ENCODE assay signal across 14 cellular contexts in the genomic region with DNA sequence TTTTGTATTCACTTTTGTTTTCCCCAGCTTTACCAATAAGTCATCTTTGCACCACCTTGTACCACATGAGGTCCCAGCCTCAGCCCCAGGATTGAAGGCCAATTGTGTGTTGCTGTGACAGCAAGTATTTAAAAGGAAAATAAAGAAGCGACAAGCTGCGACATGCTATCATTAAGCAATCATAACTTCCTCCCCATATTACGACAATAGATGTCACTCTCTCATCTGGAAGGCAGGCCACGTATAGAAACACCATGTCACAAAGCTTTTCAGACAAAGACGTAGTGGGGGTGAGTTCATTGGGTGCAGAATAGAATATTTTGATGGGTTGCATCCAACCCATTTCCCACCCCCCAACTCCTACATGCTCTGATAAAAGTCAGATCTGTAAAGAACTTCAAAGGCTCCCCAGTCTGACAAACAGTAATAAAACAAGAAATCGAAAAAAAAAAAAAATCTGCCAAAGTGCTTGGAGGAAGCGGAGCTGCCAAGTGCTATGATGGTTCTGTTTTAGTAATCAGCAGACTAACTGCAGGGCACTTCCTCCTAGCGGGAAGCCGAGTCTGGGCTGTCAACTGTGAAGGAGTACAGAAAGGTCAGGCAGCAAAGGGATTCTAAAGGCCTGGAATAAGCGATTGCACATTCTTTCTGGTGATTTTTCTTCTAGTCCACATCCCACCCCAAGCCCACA.
A peak's percentile ranks its signal among the peaks of the same experiment; 100 is the strongest.
DNase-seq lines count a peak whose midpoint lies in the region; ATAC-seq and TF ChIP-seq lines count a peak whose summit lies in the region.
"Had no signal": no experiment of that assay in that cellular context is flagged by ENCODE, and none has a peak within 500 bp of the region (broad histone marks: within the 10 kb centered on the region; RNA-seq: fewer than 3 reads in every experiment).

No MANE protein-coding gene starts in this region.

- ATAC-seq in esophagus mucosa = peak; percentile 50
- ATAC-seq in activated naive CD8-positive, alpha-beta T cell treated with anti-CD3 and anti-CD28 coated beads, Interleukin-2, amount 50 U/mL, for 24 hours = no peak
- ATAC-seq in naive thymus-derived CD8-positive, alpha-beta T cell = no peak
- ATAC-seq: natural killer cell treated with Interleukin-12 subunit alpha and Interleukin-12 subunit beta and Interleukin-15 and Interleukin-18, amount 100 ng/mL, for 72 hours had no signal

- no peak overlapping the region for H3K4me3 ChIP-seq in neural cell (ENCODE audit: low read length)
- H3K4me3 ChIP-seq in colonic mucosa = no peak overlapping the region

- no peaks in the 10 kb centered on the region for H3K4me1 ChIP-seq in colonic mucosa

- H3K27me3 Mint-ChIP-seq in activated naive CD8-positive, alpha-beta T cell treated with anti-CD3 and anti-CD28 coated beads, Interleukin-2, amount 50 U/mL, for 24 hours = peaks cover 21% of the 10 kb centered on the region
- H3K27me3 Mint-ChIP-seq in naive thymus-derived CD8-positive, alpha-beta T cell = peaks cover 15 to 54% (median 18%) of the 10 kb centered on the region in 5 donors

- H3K9me3 Mint-ChIP-seq in activated naive CD8-positive, alpha-beta T cell treated with anti-CD3 and anti-CD28 coated beads, Interleukin-2, amount 50 U/mL, for 24 hours = no peaks in the 10 kb centered on the region
- H3K9me3 Mint-ChIP-seq in naive thymus-derived CD8-positive, alpha-beta T cell = peaks cover 0 to 3% (median 0%) of the 10 kb centered on the region in 9 donors
- H3K9me3 Mint-ChIP-seq: natural killer cell treated with Interleukin-12 subunit alpha and Interleukin-12 subunit beta and Interleukin-15 and Interleukin-18, amount 100 ng/mL, for 72 hours had no signal

- POLR2A ChIA-PET in naive thymus-derived CD8-positive, alpha-beta T cell (lab: Charles Lee) = no interaction called here

- no peak overlapping the region for H3K4me2 ChIP-seq in neural cell (ENCODE audit: low read length)

- H3K27ac Mint-ChIP-seq in activated naive CD8-positive, alpha-beta T cell treated with anti-CD3 and anti-CD28 coated beads, Interleukin-2, amount 50 U/mL, for 24 hours = no peak overlapping the region
- no peak overlapping the region for H3K27ac Mint-ChIP-seq in naive thymus-derived CD8-positive, alpha-beta T cell
- H3K27ac Mint-ChIP-seq: natural killer cell treated with Interleukin-12 subunit alpha and Interleukin-12 subunit beta and Interleukin-15 and Interleukin-18, amount 100 ng/mL, for 72 hours had no signal

- intact Hi-C loops in colonic mucosa (cut with DNase I) = no loop called here

- no peaks in the 10 kb centered on the region for H3K79me2 ChIP-seq in neural cell (replicated peaks; ENCODE audit: insufficient read depth, low read length)

- no peak overlapping the region for H3K9ac ChIP-seq in neural cell (ENCODE audit: low read length)
- no peak overlapping the region for H3K9ac ChIP-seq in colonic mucosa (ENCODE audit: low read depth in 2 of 2, low read length in 2 of 2)

- TF ChIP-seq EP300 in neural cell (conservative IDR thresholded peaks at IDR 0.05; ENCODE audit: poor library complexity, severe bottlenecking) = peak; percentile 97

- H4K20me1 ChIP-seq in neural cell (ENCODE audit: insufficient read depth) = no peaks in the 10 kb centered on the region

- no peak for TF ChIP-seq RAD21 in neural cell (conservative IDR thresholded peaks at IDR 0.05)

- no peaks in the 10 kb centered on the region for H3K36me3 ChIP-seq in neural cell (ENCODE audit: insufficient read depth, low read length)
- H3K36me3 ChIP-seq in colonic mucosa = no peaks in the 10 kb centered on the region

- no peaks in the 10 kb centered on the region for H3F3A ChIP-seq in neural cell (ENCODE audit: insufficient read depth, low read length, poor library complexity, severe bottlenecking)

- H3K4me3 Mint-ChIP-seq in activated naive CD8-positive, alpha-beta T cell treated with anti-CD3 and anti-CD28 coated beads, Interleukin-2, amount 50 U/mL, for 24 hours = no peak overlapping the region
- no peak overlapping the region for H3K4me3 Mint-ChIP-seq in naive thymus-derived CD8-positive, alpha-beta T cell
- H3K4me3 Mint-ChIP-seq: natural killer cell treated with Interleukin-12 subunit alpha and Interleukin-12 subunit beta and Interleukin-15 and Interleukin-18, amount 100 ng/mL, for 72 hours had no signal

- H3K36me3 Mint-ChIP-seq in activated naive CD8-positive, alpha-beta T cell treated with anti-CD3 and anti-CD28 coated beads, Interleukin-2, amount 50 U/mL, for 24 hours (ENCODE audit: low read depth) = no peaks in the 10 kb centered on the region
- H3K36me3 Mint-ChIP-seq in naive thymus-derived CD8-positive, alpha-beta T cell = peaks cover 0 to 12% (median 2%) of the 10 kb centered on the region in 3 donors
- H3K36me3 Mint-ChIP-seq: natural killer cell treated with Interleukin-12 subunit alpha and Interleukin-12 subunit beta and Interleukin-15 and Interleukin-18, amount 100 ng/mL, for 72 hours had no signal

- no peak overlapping the region for H2AFZ ChIP-seq in neural cell (ENCODE audit: low read depth, low read length)

- no peak for TF ChIP-seq CTCF in neural cell (IDR thresholded peaks at IDR 0.05; ENCODE audit: poor library complexity, severe bottlenecking)
- TF ChIP-seq CTCF in colonic mucosa (IDR thresholded peaks at IDR 0.05) = no peak

- no peak overlapping the region for H3K27ac ChIP-seq in neural cell (ENCODE audit: low read length)
- H3K27ac ChIP-seq in colonic mucosa = no peak overlapping the region

- H3K9me3 ChIP-seq in neural cell (ENCODE audit: low read length) (no peaks in the 10 kb centered on the region), colonic mucosa (no peaks in the 10 kb centered on the region)

- no peaks in the 10 kb centered on the region for H3K4me1 Mint-ChIP-seq in activated naive CD8-positive, alpha-beta T cell treated with anti-CD3 and anti-CD28 coated beads, Interleukin-2, amount 50 U/mL, for 24 hours
- H3K4me1 Mint-ChIP-seq in naive thymus-derived CD8-positive, alpha-beta T cell = no peaks in the 10 kb centered on the region

- H3K27me3 ChIP-seq in neural cell (ENCODE audit: insufficient read depth, low read depth, low read length) (peaks cover 25% of the 10 kb centered on the region), colonic mucosa (no peaks in the 10 kb centered on the region)

- DNase-seq in GF-D8 (lab: John Stamatoyannopoulos, UW) = peak; percentile 70
- DNase-seq in NOMO-1 treated with dmso at 0.1 percent for 144 hours (lab: John Stamatoyannopoulos, UW; ENCODE audit: unreplicated experiment) = peak; percentile 88
- DNase-seq in activated naive CD8-positive, alpha-beta T cell treated with anti-CD3 and anti-CD28 coated beads, Interleukin-2, amount 50 U/mL, for 24 hours = no peak
- no peak for DNase-seq in NCI-H1048 (lab: John Stamatoyannopoulos, UW)
- no peak for DNase-seq in colonic mucosa
- DNase-seq in naive thymus-derived CD8-positive, alpha-beta T cell = no peak
- DNase-seq: activated CD8-positive, alpha-beta memory T cell treated with anti-CD3 and anti-CD28 coated beads, Interleukin-2, amount 50 U/mL, for 4 hours; Calu3; cerebellar nuclear complex; NCI-H1417 treated with DMSO at 0.1 percent for 48 hours; trophoblast cell had no signal

- no peaks in the 10 kb centered on the region for H3K9me2 ChIP-seq in neural cell (ENCODE audit: insufficient read depth, low read length)

TF ChIP-seq in neural cell, 6 proteins besides CTCF, POLR2A, EP300 and RAD21:
- no peak for TF ChIP-seq TAF1 (IDR thresholded peaks at IDR 0.05; ENCODE audit: low read depth)
- no peak for TF ChIP-seq MXI1 (conservative IDR thresholded peaks at IDR 0.05; ENCODE audit: poor library complexity, severe bottlenecking)
- no peak for TF ChIP-seq SMC3 (conservative IDR thresholded peaks at IDR 0.05; ENCODE audit: poor library complexity)
- TF ChIP-seq, protein P1, sequence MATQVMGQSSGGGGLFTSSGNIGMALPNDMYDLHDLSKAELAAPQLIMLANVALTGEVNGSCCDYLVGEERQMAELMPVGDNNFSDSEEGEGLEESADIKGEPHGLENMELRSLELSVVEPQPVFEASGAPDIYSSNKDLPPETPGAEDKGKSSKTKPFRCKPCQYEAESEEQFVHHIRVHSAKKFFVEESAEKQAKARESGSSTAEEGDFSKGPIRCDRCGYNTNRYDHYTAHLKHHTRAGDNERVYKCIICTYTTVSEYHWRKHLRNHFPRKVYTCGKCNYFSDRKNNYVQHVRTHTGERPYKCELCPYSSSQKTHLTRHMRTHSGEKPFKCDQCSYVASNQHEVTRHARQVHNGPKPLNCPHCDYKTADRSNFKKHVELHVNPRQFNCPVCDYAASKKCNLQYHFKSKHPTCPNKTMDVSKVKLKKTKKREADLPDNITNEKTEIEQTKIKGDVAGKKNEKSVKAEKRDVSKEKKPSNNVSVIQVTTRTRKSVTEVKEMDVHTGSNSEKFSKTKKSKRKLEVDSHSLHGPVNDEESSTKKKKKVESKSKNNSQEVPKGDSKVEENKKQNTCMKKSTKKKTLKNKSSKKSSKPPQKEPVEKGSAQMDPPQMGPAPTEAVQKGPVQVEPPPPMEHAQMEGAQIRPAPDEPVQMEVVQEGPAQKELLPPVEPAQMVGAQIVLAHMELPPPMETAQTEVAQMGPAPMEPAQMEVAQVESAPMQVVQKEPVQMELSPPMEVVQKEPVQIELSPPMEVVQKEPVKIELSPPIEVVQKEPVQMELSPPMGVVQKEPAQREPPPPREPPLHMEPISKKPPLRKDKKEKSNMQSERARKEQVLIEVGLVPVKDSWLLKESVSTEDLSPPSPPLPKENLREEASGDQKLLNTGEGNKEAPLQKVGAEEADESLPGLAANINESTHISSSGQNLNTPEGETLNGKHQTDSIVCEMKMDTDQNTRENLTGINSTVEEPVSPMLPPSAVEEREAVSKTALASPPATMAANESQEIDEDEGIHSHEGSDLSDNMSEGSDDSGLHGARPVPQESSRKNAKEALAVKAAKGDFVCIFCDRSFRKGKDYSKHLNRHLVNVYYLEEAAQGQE (IDR thresholded peaks at IDR 0.05; ENCODE audit: borderline replicate concordance) = peak; percentile 32
- no peak for TF ChIP-seq EZH2 (IDR thresholded peaks at IDR 0.05; ENCODE audit: borderline replicate concordance, insufficient read depth, low read length, poor library complexity, severe bottlenecking)
- TF ChIP-seq POLR2AphosphoS5 (IDR thresholded peaks at IDR 0.05) = peak; percentile 100

Comparison
In these comparisons a context has a peak if more than half of its experiments do, and no peak if none do; other contexts are left out.
1. DNase-seq: peak in GF-D8 (single experiment) and NOMO-1 treated with dmso at 0.1 percent for 144 hours (single experiment); none in activated naive CD8-positive, alpha-beta T cell treated with anti-CD3 and anti-CD28 coated beads, Interleukin-2, amount 50 U/mL, for 24 hours (single experiment), NCI-H1048 (single experiment), colonic mucosa (single experiment) and naive thymus-derived CD8-positive, alpha-beta T cell (0 of 10).